1 cellular context compared by ENCODE assay signal in the genomic region with DNA sequence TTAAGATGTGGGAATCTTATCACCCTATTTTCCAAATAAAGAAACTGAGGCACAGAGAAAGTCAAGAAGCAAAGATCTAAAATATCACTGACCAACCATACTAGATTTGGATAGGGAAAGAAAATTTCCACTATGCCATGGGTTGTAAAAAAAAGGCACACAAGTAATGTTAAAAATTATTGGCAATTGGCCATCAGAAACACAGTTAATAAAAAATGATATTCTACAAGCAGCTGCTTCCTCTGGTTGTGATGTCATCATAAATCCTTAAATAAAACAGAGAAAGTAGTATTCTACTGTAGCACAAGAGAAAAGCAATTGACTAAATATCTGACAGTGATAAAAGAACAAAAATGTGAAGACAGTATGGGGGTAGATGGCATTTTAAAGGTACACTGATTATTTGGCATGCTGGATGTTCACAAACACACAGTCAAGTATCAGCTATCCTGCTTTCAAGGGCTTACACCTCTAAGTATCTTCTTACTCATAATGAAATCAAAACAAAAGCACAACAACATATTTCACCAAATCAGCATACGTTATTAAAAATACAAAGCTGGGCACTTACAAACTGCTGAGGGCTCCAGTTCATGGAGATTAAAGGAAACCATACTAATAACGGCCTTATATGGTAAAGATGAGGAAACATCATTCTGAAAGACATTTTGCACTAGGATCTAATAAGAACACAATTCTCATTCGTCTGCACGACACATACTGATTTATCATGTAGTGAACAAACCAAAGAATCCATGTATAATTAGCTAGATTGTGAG.
TF ChIP-seq lines count a peak whose summit lies in the region.

No MANE protein-coding gene starts in this region.

TF ChIP-seq in GM12878, 131 proteins besides CTCF, POLR2A, EP300 and RAD21:
- TF ChIP-seq ATF7 (IDR thresholded peaks at IDR 0.05; ENCODE audit: low read depth) (peak; percentile 38; the same call in 1 of the 2 replicates), BACH1 (IDR thresholded peaks at IDR 0.05; ENCODE audit: borderline replicate concordance) (no peak), SPI1 (IDR thresholded peaks at IDR 0.05; ENCODE audit: borderline replicate concordance, insufficient read depth, low read depth, low read length) (no peak), SP1 (IDR thresholded peaks at IDR 0.05; ENCODE audit: low read depth, low read length) (no peak), JUNB (IDR thresholded peaks at IDR 0.05) (peak; percentile 69), PML (IDR thresholded peaks at IDR 0.05; ENCODE audit: low read length) (no peak), MAX (IDR thresholded peaks at IDR 0.05; ENCODE audit: low read depth, low read length) (no peak), FOXK2 (IDR thresholded peaks at IDR 0.05) (no peak), FOS (IDR thresholded peaks at IDR 0.05; ENCODE audit: borderline replicate concordance, extremely low read depth, insufficient read length) (no peak), SREBF2 (IDR thresholded peaks at IDR 0.05; ENCODE audit: low read length) (no peak), SRF (IDR thresholded peaks at IDR 0.05; ENCODE audit: low read depth in 2 of 2, low read length in 2 of 2) (peak; percentile 43 to 80; a peak in 3 of 4 replicates), STAT1 (conservative IDR thresholded peaks at IDR 0.05) (no peak)
- TF ChIP-seq, protein P1, sequence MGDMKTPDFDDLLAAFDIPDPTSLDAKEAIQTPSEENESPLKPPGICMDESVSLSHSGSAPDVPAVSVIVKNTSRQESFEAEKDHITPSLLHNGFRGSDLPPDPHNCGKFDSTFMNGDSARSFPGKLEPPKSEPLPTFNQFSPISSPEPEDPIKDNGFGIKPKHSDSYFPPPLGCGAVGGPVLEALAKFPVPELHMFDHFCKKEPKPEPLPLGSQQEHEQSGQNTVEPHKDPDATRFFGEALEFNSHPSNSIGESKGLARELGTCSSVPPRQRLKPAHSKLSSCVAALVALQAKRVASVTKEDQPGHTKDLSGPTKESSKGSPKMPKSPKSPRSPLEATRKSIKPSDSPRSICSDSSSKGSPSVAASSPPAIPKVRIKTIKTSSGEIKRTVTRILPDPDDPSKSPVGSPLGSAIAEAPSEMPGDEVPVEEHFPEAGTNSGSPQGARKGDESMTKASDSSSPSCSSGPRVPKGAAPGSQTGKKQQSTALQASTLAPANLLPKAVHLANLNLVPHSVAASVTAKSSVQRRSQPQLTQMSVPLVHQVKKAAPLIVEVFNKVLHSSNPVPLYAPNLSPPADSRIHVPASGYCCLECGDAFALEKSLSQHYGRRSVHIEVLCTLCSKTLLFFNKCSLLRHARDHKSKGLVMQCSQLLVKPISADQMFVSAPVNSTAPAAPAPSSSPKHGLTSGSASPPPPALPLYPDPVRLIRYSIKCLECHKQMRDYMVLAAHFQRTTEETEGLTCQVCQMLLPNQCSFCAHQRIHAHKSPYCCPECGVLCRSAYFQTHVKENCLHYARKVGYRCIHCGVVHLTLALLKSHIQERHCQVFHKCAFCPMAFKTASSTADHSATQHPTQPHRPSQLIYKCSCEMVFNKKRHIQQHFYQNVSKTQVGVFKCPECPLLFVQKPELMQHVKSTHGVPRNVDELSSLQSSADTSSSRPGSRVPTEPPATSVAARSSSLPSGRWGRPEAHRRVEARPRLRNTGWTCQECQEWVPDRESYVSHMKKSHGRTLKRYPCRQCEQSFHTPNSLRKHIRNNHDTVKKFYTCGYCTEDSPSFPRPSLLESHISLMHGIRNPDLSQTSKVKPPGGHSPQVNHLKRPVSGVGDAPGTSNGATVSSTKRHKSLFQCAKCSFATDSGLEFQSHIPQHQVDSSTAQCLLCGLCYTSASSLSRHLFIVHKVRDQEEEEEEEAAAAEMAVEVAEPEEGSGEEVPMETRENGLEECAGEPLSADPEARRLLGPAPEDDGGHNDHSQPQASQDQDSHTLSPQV (IDR thresholded peaks at IDR 0.05) = no peak
